ENCODE assay signal across 17 cellular contexts in genomic region chr5:67381240-67381875, GRCh38.
"Had no signal": no experiment of that assay in that cellular context is flagged by ENCODE, and none has a peak within 500 bp of the region (broad histone marks: within the 10 kb centered on the region; RNA-seq: fewer than 3 reads in every experiment).

No MANE protein-coding gene starts in this region.

- DNase-seq: activated CD4-positive, alpha-beta T cell treated with anti-CD3 and anti-CD28 coated beads, Interleukin-2, amount 50 U/mL, for 1 hour; activated naive CD8-positive, alpha-beta T cell treated with anti-CD3 and anti-CD28 coated beads, Interleukin-2, amount 10 ng/mL, durations not matched to agents 7 days and 5 days; aorta; effector memory CD8-positive, alpha-beta T cell; head of caudate nucleus; left colon; lower lobe of right lung; psoas muscle; right lobe of liver; stimulated activated CD4-positive, alpha-beta T cell treated with anti-CD3 and anti-CD28 coated beads, Interleukin-4, amount 100 ng/mL, for 4 hours; stimulated activated CD8-positive, alpha-beta memory T cell treated with anti-CD3 and anti-CD28 coated beads, Interleukin-4, amount 100 ng/mL, for 48 hours; stimulated activated naive CD4-positive, alpha-beta T cell treated with Interleukin-2 at 50 U/mL for 16 hours; trophoblast cell had no signal

- H3K36me3 ChIP-seq: breast epithelium, lower lobe of right lung, right lobe of liver, suprapubic skin had no signal

- H3K4me1 ChIP-seq: breast epithelium, lower lobe of right lung, psoas muscle, right lobe of liver had no signal

- ATAC-seq: effector memory CD8-positive, alpha-beta T cell; left colon; lower lobe of right lung; psoas muscle; right lobe of liver had no signal

- H3K4me3 ChIP-seq: breast epithelium, lower lobe of right lung, psoas muscle, right lobe of liver, smooth muscle cell, suprapubic skin had no signal

- FAIRE-seq: frontal cortex had no signal

- H3K27ac ChIP-seq: breast epithelium, lower lobe of right lung, psoas muscle, right lobe of liver, suprapubic skin had no signal

- H3K27me3 ChIP-seq: breast epithelium, right lobe of liver, suprapubic skin had no signal

- H3K9me3 ChIP-seq: breast epithelium, lower lobe of right lung, psoas muscle, right lobe of liver, suprapubic skin had no signal

- H3K4me2 ChIP-seq: smooth muscle cell had no signal
